28 cellular contexts compared by ENCODE assay signal in the genomic region with DNA sequence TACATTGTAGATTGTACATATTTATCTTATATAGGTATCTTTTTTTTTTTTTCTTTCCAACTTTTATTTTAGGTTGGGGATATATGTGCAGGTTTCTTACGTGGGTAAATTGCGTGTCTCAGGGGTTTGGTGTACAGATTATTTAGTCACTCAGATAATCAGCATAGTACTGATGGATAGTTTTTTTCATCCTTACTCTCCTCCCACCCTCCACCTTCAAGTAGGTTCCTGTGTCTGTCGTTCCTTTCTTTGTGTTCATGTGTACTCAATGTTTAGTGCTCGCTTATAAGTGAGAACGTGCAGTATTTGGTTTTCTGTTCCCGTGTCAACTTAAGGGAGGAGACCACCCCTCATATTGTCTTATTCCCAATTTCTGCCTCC. TPM values are rescaled to one million over a fixed set of nuclear protein-coding genes. Genes with fewer than 3 reads are reported as not detected.
"Had no signal": no experiment of that assay in that cellular context is flagged by ENCODE, and none has a peak within 500 bp of the region (broad histone marks: within the 10 kb centered on the region; RNA-seq: fewer than 3 reads in every experiment).

No MANE protein-coding gene starts in this region.

- DNase-seq: Karpas-422, Kasumi-1, MG63, MM.1S, MV-4-11, NCI-H1048, NCI-H1092, NCI-H1105, NCI-H1105 treated with DMSO at 0.1 percent for 48 hours, NCI-H1417 treated with DMSO at 0.1 percent for 48 hours, NCI-H1436, NCI-H1436 treated with DMSO at 0.1 percent for 48 hours, NCI-H1694, NCI-H1694 treated with DMSO at 0.1 percent for 48 hours, NCI-H1930, NCI-H2081, NCI-H2081 treated with DMSO at 0.1 percent for 48 hours, NCI-H2107, NCI-H2171, NCI-H2171 treated with DMSO at 0.1 percent for 48 hours, NCI-H2227 treated with DMSO at 0.1 percent for 48 hours, NCI-H226, NCI-H446, NCI-H446 treated with DMSO at 0.1 percent for 48 hours, NCI-H510A had no signal

- H3K27ac ChIP-seq: KMS-11 had no signal

- H3K9ac ChIP-seq: KMS-11 had no signal

- H3K36me3 ChIP-seq: MG63 had no signal

- H3K4me3 ChIP-seq: MG63 had no signal

- H3K9me3 ChIP-seq: MG63 had no signal

- H3K4me2 ChIP-seq: KMS-11 had no signal

RNA-seq across cellular contexts. Expression of gene C11orf96, which starts 9.6 kb away (rescaled TPM):
- total RNA-seq: LHCN-M2, MCF 10A had no signal
